18 cellular contexts compared by ENCODE assay signal in the genomic region with DNA sequence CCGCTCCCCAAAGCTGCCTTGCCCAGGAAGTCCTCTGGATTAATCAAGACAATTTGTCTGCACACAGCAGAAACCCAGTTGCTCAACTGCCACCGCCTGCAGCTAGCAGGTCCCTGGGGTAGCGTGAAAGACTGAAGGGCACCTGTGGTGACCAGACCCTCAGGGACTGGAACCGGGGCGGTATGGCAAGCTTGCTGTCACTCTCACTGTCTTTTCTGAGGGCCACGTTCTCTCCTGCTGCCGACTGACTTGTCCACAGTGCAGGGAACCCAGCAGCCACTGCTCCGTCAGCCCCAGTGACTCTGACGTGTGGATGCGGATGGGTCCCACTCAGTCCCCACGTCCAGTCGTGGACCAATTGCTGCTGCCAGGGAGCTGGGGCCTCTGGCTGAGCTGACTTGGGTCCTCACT.
DNase-seq lines count a peak whose midpoint lies in the region; ATAC-seq and TF ChIP-seq lines count a peak whose summit lies in the region.
"Had no signal": no experiment of that assay in that cellular context is flagged by ENCODE, and none has a peak within 500 bp of the region (broad histone marks: within the 10 kb centered on the region; RNA-seq: fewer than 3 reads in every experiment).

No MANE protein-coding gene starts in this region.

- TF ChIP-seq RAD21 in SK-N-SH (IDR thresholded peaks at IDR 0.05; ENCODE audit: low read length) = no peak

- H3K4me3 ChIP-seq in SK-N-SH (ENCODE audit: low read depth in 2 of 2, low read length in 1 of 2) (no peak overlapping the region), HEK293 (ENCODE audit: low read depth, low read length) (no peak overlapping the region), spleen (no peak overlapping the region)
- no peak overlapping the region for H3K4me3 ChIP-seq in CD4-positive, alpha-beta memory T cell (ENCODE audit: low read length in 2 of 2)
- H3K4me3 ChIP-seq: K562 had no signal

- H3K4me1 Mint-ChIP-seq in CD4-positive, alpha-beta memory T cell = no peaks in the 10 kb centered on the region

- peaks cover 11 to 12% of the 10 kb centered on the region in 2 donors for H3K27me3 Mint-ChIP-seq in CD4-positive, alpha-beta memory T cell

- no peak overlapping the region for H3K27ac Mint-ChIP-seq in CD4-positive, alpha-beta memory T cell

- intact Hi-C loops in spleen (cut with DNase I; ENCODE audit: low total_unique reads) = no loop called here
- intact Hi-C loops in CD4-positive, alpha-beta memory T cell (cut with micrococcal nuclease) = no loop called here

- no peaks in the 10 kb centered on the region for H3F3A ChIP-seq in SK-N-SH (replicated peaks; ENCODE audit: insufficient read depth)

- H3K9me3 Mint-ChIP-seq in CD4-positive, alpha-beta memory T cell = peaks cover 0 to 3% (median 0%) of the 10 kb centered on the region in 8 donors

- no peak overlapping the region for H3K9ac ChIP-seq in SK-N-SH

- H3K4me2 ChIP-seq in SK-N-SH = no peak overlapping the region

- H3K79me2 ChIP-seq in SK-N-SH (ENCODE audit: insufficient read depth) = no peaks in the 10 kb centered on the region

- no peak for TF ChIP-seq CTCF in SK-N-SH (IDR thresholded peaks at IDR 0.05)
- no peak for TF ChIP-seq CTCF in HEK293 (tag by site-specific recombination; IDR thresholded peaks at IDR 0.05)
- TF ChIP-seq CTCF in VCaP (conservative IDR thresholded peaks at IDR 0.05) = no peak
- no peak for TF ChIP-seq CTCF in spleen (IDR thresholded peaks at IDR 0.05 in 8 of 11, conservative IDR thresholded peaks at IDR 0.05 in 3 of 11)

- POLR2A ChIA-PET in SK-N-SH (lab: Yijun Ruan, JAX) = no interaction called here
- POLR2A ChIA-PET in HEK293 (lab: Yijun Ruan, JAX) = no interaction called here
- POLR2A ChIA-PET in CD4-positive, alpha-beta memory T cell (lab: Charles Lee; ENCODE audit: partially characterized antibody) = no interaction called here

- no peak for TF ChIP-seq EP300 in SK-N-SH (IDR thresholded peaks at IDR 0.05; ENCODE audit: borderline replicate concordance in 1 of 2, low read depth in 1 of 2, low read length in 1 of 2)

- no peaks in the 10 kb centered on the region for H3K36me3 ChIP-seq in SK-N-SH (replicated peaks in 1 of 2; ENCODE audit: control insufficient read depth in 1 of 2, insufficient read depth in 2 of 2, low read length in 1 of 2)
- no peaks in the 10 kb centered on the region for H3K36me3 ChIP-seq in HEK293 (ENCODE audit: control insufficient read depth in 2 of 2, insufficient read depth in 1 of 2, low read length in 2 of 2)
- H3K36me3 ChIP-seq in spleen = no peaks in the 10 kb centered on the region
- no peaks in the 10 kb centered on the region for H3K36me3 ChIP-seq in CD4-positive, alpha-beta memory T cell (ENCODE audit: insufficient read depth, low read length)

- no peaks in the 10 kb centered on the region for H3K36me3 Mint-ChIP-seq in CD4-positive, alpha-beta memory T cell

- H3K4me1 ChIP-seq in SK-N-SH (ENCODE audit: control insufficient read depth in 1 of 2, insufficient read depth in 2 of 2, low read depth in 1 of 2, low read length in 1 of 2) = peaks cover 0 to 12% of the 10 kb centered on the region in 2 experiments; a peak in 1 of 4 replicates
- H3K4me1 ChIP-seq in HEK293 (ENCODE audit: control insufficient read depth, insufficient read depth, low read length) = no peaks in the 10 kb centered on the region
- H3K4me1 ChIP-seq in spleen = peaks cover 0 to 13% (median 0%) of the 10 kb centered on the region in 6 donors
- H3K4me1 ChIP-seq in CD4-positive, alpha-beta memory T cell (ENCODE audit: insufficient read depth, low read length) = no peaks in the 10 kb centered on the region

- WGBS in SK-N-SH (ENCODE audit: low lambda C conversion rate) = 71% methylated on average over 10 of the region's 12 CpGs
- WGBS in spleen, 5 donors = 66 to 79% (median 77%) methylated on average over 11 to 12 of the region's 12 CpGs

- H4K20me1 ChIP-seq in SK-N-SH (ENCODE audit: insufficient read depth) = no peaks in the 10 kb centered on the region

- H3K27ac ChIP-seq in SK-N-SH (ENCODE audit: low read depth in 2 of 2, low read length in 1 of 2) (no peak overlapping the region), HEK293 (ENCODE audit: extremely low read depth, low read depth, low read length) (no peak overlapping the region), VCaP (peak overlapping the region; percentile 31; the same call in 1 of the 2 replicates), spleen (no peak overlapping the region)
- no peak overlapping the region for H3K27ac ChIP-seq in CD4-positive, alpha-beta memory T cell (ENCODE audit: low read depth, low read length)
- H3K27ac ChIP-seq: 22Rv1 had no signal

- peak; percentile 6 for DNase-seq in SK-N-SH
- DNase-seq in spleen = peak; percentile 66
- DNase-seq in LoVo (ENCODE audit: low spot score) = no peak
- no peak for DNase-seq in DMS79 treated with DMSO at 0.1 percent for 48 hours (lab: John Stamatoyannopoulos, UW)
- DNase-seq in CD4-positive, alpha-beta memory T cell = no peak
- DNase-seq: DMS79, NCI-H1105, NCI-H146, NCI-H2029, NCI-H2227 treated with DMSO at 0.1 percent for 48 hours, NCI-H510A, NCI-H774 had no signal

- ATAC-seq in SK-N-SH treated with all-trans-retinoic acid at 6 μM for 48 hours = no peak
- ATAC-seq: K562, Panc1 had no signal

- no peak overlapping the region for H3K4me3 Mint-ChIP-seq in CD4-positive, alpha-beta memory T cell

- CTCF ChIA-PET in SK-N-SH (lab: Yijun Ruan, JAX) (interaction anchor here (0.6 to 1.0 kb wide), 2 partner anchors 160 to 312 kb away, joined by 3 read pairs; no protein-coding TSS in a partner anchor), HEK293 (lab: Yijun Ruan, JAX) (interaction anchor here (1.3 kb wide), 1 partner anchor 10 kb away, joined by 4 read pairs; no protein-coding TSS in a partner anchor)
- CTCF ChIA-PET in CD4-positive, alpha-beta memory T cell (lab: Charles Lee; ENCODE audit: partially characterized antibody) = interaction anchor here (1.0 kb wide), 1 partner anchor 10 kb away, joined by 3 read pairs; no protein-coding TSS in a partner anchor

- no peak for TF ChIP-seq POLR2A in spleen (IDR thresholded peaks at IDR 0.05)

- no peaks in the 10 kb centered on the region for H3K9me2 ChIP-seq in SK-N-SH

- no peaks in the 10 kb centered on the region for H3K9me3 ChIP-seq in SK-N-SH
- no peaks in the 10 kb centered on the region for H3K9me3 ChIP-seq in HEK293 (ENCODE audit: control insufficient read depth, insufficient read depth, low read depth, low read length)
- no peaks in the 10 kb centered on the region for H3K9me3 ChIP-seq in spleen
- H3K9me3 ChIP-seq in CD4-positive, alpha-beta memory T cell (ENCODE audit: control insufficient read depth in 1 of 2, low read length in 2 of 2) = no peaks in the 10 kb centered on the region

- H2AFZ ChIP-seq in SK-N-SH (ENCODE audit: low read depth) = no peak overlapping the region

- H3K27me3 ChIP-seq in SK-N-SH (ENCODE audit: insufficient read depth) (no peaks in the 10 kb centered on the region), spleen (replicated peaks in 1 of 7) (no peaks in the 10 kb centered on the region)
- H3K27me3 ChIP-seq in CD4-positive, alpha-beta memory T cell (ENCODE audit: insufficient read depth, low read length) = no peaks in the 10 kb centered on the region

TF ChIP-seq in SK-N-SH, 30 proteins besides CTCF, POLR2A, EP300 and RAD21:
- TF ChIP-seq GABPA (IDR thresholded peaks at IDR 0.05; ENCODE audit: low read depth) (no peak), SMC3 (IDR thresholded peaks at IDR 0.05; ENCODE audit: low read depth, low read length) (no peak), CHD2 (IDR thresholded peaks at IDR 0.05; ENCODE audit: low read length, partially characterized antibody) (no peak), TAF1 (IDR thresholded peaks at IDR 0.05; ENCODE audit: borderline replicate concordance, low read depth, low read length) (no peak), RCOR1 (IDR thresholded peaks at IDR 0.05; ENCODE audit: low read length) (no peak)
- TF ChIP-seq, protein P1, sequence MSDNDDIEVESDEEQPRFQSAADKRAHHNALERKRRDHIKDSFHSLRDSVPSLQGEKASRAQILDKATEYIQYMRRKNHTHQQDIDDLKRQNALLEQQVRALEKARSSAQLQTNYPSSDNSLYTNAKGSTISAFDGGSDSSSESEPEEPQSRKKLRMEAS (IDR thresholded peaks at IDR 0.05; ENCODE audit: low read depth) = no peak

TF ChIP-seq in SK-N-SH treated with all-trans-retinoic acid at 6 μM for 48 hours, 23 proteins besides CTCF, POLR2A, EP300 and RAD21 (continues in another document):
- no peak for TF ChIP-seq ZC3H10 (CRISPR knock-in tag; IDR thresholded peaks at IDR 0.05)
- no peak for TF ChIP-seq ZFP3 (CRISPR knock-in tag; IDR thresholded peaks at IDR 0.05)
- no peak for TF ChIP-seq RARB (CRISPR knock-in tag; IDR thresholded peaks at IDR 0.05)
- TF ChIP-seq ARNTL (CRISPR knock-in tag; IDR thresholded peaks at IDR 0.05; ENCODE audit: borderline replicate concordance, low read depth) = no peak
- TF ChIP-seq, protein P2, sequence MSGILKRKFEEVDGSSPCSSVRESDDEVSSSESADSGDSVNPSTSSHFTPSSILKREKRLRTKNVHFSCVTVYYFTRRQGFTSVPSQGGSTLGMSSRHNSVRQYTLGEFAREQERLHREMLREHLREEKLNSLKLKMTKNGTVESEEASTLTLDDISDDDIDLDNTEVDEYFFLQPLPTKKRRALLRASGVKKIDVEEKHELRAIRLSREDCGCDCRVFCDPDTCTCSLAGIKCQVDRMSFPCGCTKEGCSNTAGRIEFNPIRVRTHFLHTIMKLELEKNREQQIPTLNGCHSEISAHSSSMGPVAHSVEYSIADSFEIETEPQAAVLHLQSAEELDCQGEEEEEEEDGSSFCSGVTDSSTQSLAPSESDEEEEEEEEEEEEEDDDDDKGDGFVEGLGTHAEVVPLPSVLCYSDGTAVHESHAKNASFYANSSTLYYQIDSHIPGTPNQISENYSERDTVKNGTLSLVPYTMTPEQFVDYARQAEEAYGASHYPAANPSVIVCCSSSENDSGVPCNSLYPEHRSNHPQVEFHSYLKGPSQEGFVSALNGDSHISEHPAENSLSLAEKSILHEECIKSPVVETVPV (CRISPR knock-in tag; IDR thresholded peaks at IDR 0.05) = no peak

TF ChIP-seq in HEK293, 187 proteins besides CTCF, POLR2A, EP300 and RAD21:
- no peak for TF ChIP-seq ZNF664 (tag by site-specific recombination; IDR thresholded peaks at IDR 0.05)
- peak; percentile 80 for TF ChIP-seq ZIC2 (tag by site-specific recombination; IDR thresholded peaks at IDR 0.05)

Comparison
In these comparisons a context has a peak if more than half of its experiments do, and no peak if none do; other contexts are left out.
1. DNase-seq: peak in SK-N-SH (single experiment) and spleen (single experiment); none in LoVo (single experiment), DMS79 treated with DMSO at 0.1 percent for 48 hours (single experiment) and CD4-positive, alpha-beta memory T cell (0 of 5).